In the genomic region with DNA sequence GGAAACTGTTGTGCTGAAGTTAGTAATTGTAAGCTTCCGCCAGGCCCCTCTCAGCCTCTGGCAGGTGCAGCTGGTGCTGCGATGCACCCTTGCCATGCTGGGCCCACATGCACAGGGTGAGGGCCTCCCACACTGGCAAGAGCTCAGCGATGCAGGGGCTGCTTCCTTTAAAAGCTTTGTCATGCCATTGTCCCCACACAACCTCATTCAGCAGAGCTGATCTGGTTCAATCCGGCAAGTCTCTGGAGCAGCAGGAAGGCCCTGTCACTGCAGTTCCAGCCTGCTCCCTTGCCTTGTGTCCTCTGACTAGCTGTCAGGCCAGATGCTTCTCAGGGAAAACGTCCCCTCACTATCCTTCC, we compare ENCODE assay signal across 11 cellular contexts.
DNase-seq lines count a peak whose midpoint lies in the region; ATAC-seq and TF ChIP-seq lines count a peak whose summit lies in the region.
"Had no signal": no experiment of that assay in that cellular context is flagged by ENCODE, and none has a peak within 500 bp of the region (broad histone marks: within the 10 kb centered on the region; RNA-seq: fewer than 3 reads in every experiment).

No MANE protein-coding gene starts in this region.

- peaks cover 46% of the 10 kb centered on the region for H3K4me1 ChIP-seq in muscle layer of colon (ENCODE audit: insufficient read depth, low read length)
- H3K4me1 ChIP-seq in aorta (ENCODE audit: control insufficient read depth in 1 of 2, insufficient read depth in 2 of 2, low read length in 2 of 2), result peaks cover 0 to 2% of the 10 kb centered on the region in 2 donors
- H3K4me1 ChIP-seq: BLaER1 had no signal

- H3K27ac ChIP-seq in coronary artery (peak overlapping the region; percentile 53 to 78), muscle layer of colon (ENCODE audit: low read depth, low read length) (peak overlapping the region; percentile 21), aorta (ENCODE audit: low read depth in 1 of 2, low read length in 2 of 2) (peak overlapping the region; percentile 61 to 75)
- H3K27ac ChIP-seq: BLaER1, SJSA1 had no signal

- DNase-seq in Right ventricle myocardium inferior (ENCODE audit: missing footprints) (no peak), cardiac septum (ENCODE audit: low spot score) (no peak), coronary artery (ENCODE audit: low spot score) (no peak), aorta (peak in 1 of 2 donors; percentile 54), iPS-NIHi7 (ENCODE audit: extremely low spot score) (no peak), HPDE6-E6E7 (ENCODE audit: extremely low spot score) (no peak)
- DNase-seq: activated gamma-delta T cell had no signal

- H3K36me3 ChIP-seq in muscle layer of colon (ENCODE audit: insufficient read depth, low read length) (peaks cover 6% of the 10 kb centered on the region), aorta (ENCODE audit: control insufficient read depth in 1 of 2, insufficient read depth in 2 of 2, low read length in 1 of 2) (no peaks in the 10 kb centered on the region)

- H3K27me3 ChIP-seq in muscle layer of colon (ENCODE audit: control insufficient read depth in 1 of 2, insufficient read depth in 2 of 2, low read length in 2 of 2) (no peaks in the 10 kb centered on the region), aorta (ENCODE audit: control insufficient read depth in 1 of 2, insufficient read depth in 2 of 2, low read length in 1 of 2) (no peaks in the 10 kb centered on the region)
- H3K27me3 ChIP-seq: BLaER1, SJSA1 had no signal

- peak overlapping the region; percentile 17 for H3K9ac ChIP-seq in muscle layer of colon (ENCODE audit: low read length)
- H3K9ac ChIP-seq: BLaER1 had no signal

- no peaks in the 10 kb centered on the region for H3K9me3 ChIP-seq in muscle layer of colon (ENCODE audit: low read length)
- no peaks in the 10 kb centered on the region for H3K9me3 ChIP-seq in aorta (ENCODE audit: control insufficient read depth, low read length)
- H3K9me3 ChIP-seq: SJSA1 had no signal

- no peak for TF ChIP-seq CTCF in coronary artery (IDR thresholded peaks at IDR 0.05)

- 6 to 7% methylated on average over 5 of the region's 5 CpGs for WGBS in aorta, 2 donors

- H3K4me3 ChIP-seq in coronary artery, result no peak overlapping the region
- no peak overlapping the region for H3K4me3 ChIP-seq in muscle layer of colon (ENCODE audit: low read depth in 1 of 2, low read length in 2 of 2)
- no peak overlapping the region for H3K4me3 ChIP-seq in aorta (ENCODE audit: low read length in 2 of 2)
- H3K4me3 ChIP-seq: BLaER1, SJSA1 had no signal

- ATAC-seq in Right ventricle myocardium inferior (peak; percentile 11), aorta (ENCODE audit: low FRiP score) (peak; percentile 52), HG02588 (IDR thresholded peaks at IDR 0.05; ENCODE audit: unreplicated experiment) (no peak)

- intact Hi-C loops in Right ventricle myocardium inferior (cut with DNase I), result loop anchor here (5.0 to 10.0 kb wide), 2 partner anchors 74 to 127 kb away; partner anchors contain the start of genes ASPN and ECM2
- intact Hi-C loops in cardiac septum (cut with DNase I), result no loop called here
- intact Hi-C loops in aorta (cut with DNase I), result no loop called here
